Comparison of ENCODE assay signal across 22 cellular contexts in genomic region chr12:102379346-102379745, GRCh38.
DNase-seq lines count a peak whose midpoint lies in the region; ATAC-seq, FAIRE-seq and TF ChIP-seq lines count a peak whose summit lies in the region.
"Had no signal": no experiment of that assay in that cellular context is flagged by ENCODE, and none has a peak within 500 bp of the region (broad histone marks: within the 10 kb centered on the region; RNA-seq: fewer than 3 reads in every experiment).

No MANE protein-coding gene starts in this region.

- TF ChIP-seq RAD21 in GM12878 (IDR thresholded peaks at IDR 0.05; ENCODE audit: insufficient read depth, low read depth, low read length): no peak

- no peak overlapping the region for H2AFZ ChIP-seq in GM12878 (ENCODE audit: control insufficient read depth, low read depth, low read length)
- H2AFZ ChIP-seq: GM23248 had no signal

- H3K27ac ChIP-seq in GM12878 (ENCODE audit: control insufficient read depth, insufficient read depth): no peak overlapping the region
- H3K27ac ChIP-seq: 22Rv1, BLaER1, C4-2B, GM23248 had no signal

- CTCF ChIA-PET in activated CD8-positive, alpha-beta T cell treated with anti-CD3 and anti-CD28 coated beads for 36 hours (lab: Charles Lee): no interaction called here
- CTCF ChIA-PET in activated CD8-positive, alpha-beta T cell treated with anti-CD3 and anti-CD28 coated beads, Interleukin-2, amount 10 ng/mL, durations not matched to agents 7 days and 5 days (lab: Charles Lee): no interaction called here
- CTCF ChIA-PET in GM12878 (lab: Yijun Ruan, JAX): no interaction called here

- TF ChIP-seq CTCF in activated CD8-positive, alpha-beta T cell treated with anti-CD3 and anti-CD28 coated beads for 36 hours (IDR thresholded peaks at IDR 0.05): no peak
- no peak for TF ChIP-seq CTCF in GM12878 (IDR thresholded peaks at IDR 0.05 in 2 of 3, conservative IDR thresholded peaks at IDR 0.05 in 1 of 3; ENCODE audit: control insufficient read depth in 2 of 3, extremely low read depth in 1 of 3, insufficient read depth in 1 of 3, low read depth in 3 of 3, low read length in 3 of 3)
- no peak for TF ChIP-seq CTCF in omental fat pad (IDR thresholded peaks at IDR 0.05)

- H3K36me3 Mint-ChIP-seq in activated CD8-positive, alpha-beta T cell treated with anti-CD3 and anti-CD28 coated beads for 36 hours (ENCODE audit: low read depth): no peaks in the 10 kb centered on the region
- no peaks in the 10 kb centered on the region for H3K36me3 Mint-ChIP-seq in activated CD8-positive, alpha-beta T cell treated with anti-CD3 and anti-CD28 coated beads, Interleukin-2, amount 10 ng/mL, durations not matched to agents 7 days and 5 days (ENCODE audit: low read depth)
- H3K36me3 Mint-ChIP-seq: CD4-positive, CD25-positive, alpha-beta regulatory T cell; CD8-positive, alpha-beta T cell had no signal

- TF ChIP-seq EP300 in GM12878 (IDR thresholded peaks at IDR 0.05; ENCODE audit: borderline replicate concordance in 1 of 2, control insufficient read depth in 1 of 2, low read depth in 2 of 2, low read length in 2 of 2): no peak

- SMC1A ChIA-PET in GM12878 (lab: Charles Lee; ENCODE audit: uncharacterized antibody, unreplicated experiment): interaction anchor here (0.7 to 1.1 kb wide), 2 partner anchors 11 to 33 kb away, joined by 3 read pairs; no protein-coding TSS in a partner anchor

- H3K4me2 ChIP-seq in GM12878 (ENCODE audit: control insufficient read depth, insufficient read depth): no peak overlapping the region
- H3K4me2 ChIP-seq: BLaER1 had no signal

- no peak overlapping the region for H3K4me3 ChIP-seq in GM12878
- H3K4me3 ChIP-seq: BLaER1, GM23248 had no signal

- peak; percentile 9 for FAIRE-seq in GM12891 (lab: Jason Lieb, UNC)
- FAIRE-seq in GM12878 (lab: Jason Lieb, UNC): no peak
- FAIRE-seq: A204.1, G401.6, GM19239, H1 had no signal

- BruUV-seq in GM12878 (replicated peaks; lab: Mats Ljungman, UMichigan): no TSS peak

- peak; percentile 47 for ATAC-seq in activated CD8-positive, alpha-beta T cell treated with anti-CD3 and anti-CD28 coated beads for 36 hours
- ATAC-seq in activated CD8-positive, alpha-beta T cell treated with anti-CD3 and anti-CD28 coated beads, Interleukin-2, amount 10 ng/mL, durations not matched to agents 7 days and 5 days: no peak
- no peak for ATAC-seq in GM12878
- ATAC-seq in omental fat pad (ENCODE audit: low FRiP score): no peak
- ATAC-seq in GM18858 (IDR thresholded peaks at IDR 0.05; ENCODE audit: unreplicated experiment): no peak
- ATAC-seq: CD8-positive, alpha-beta T cell had no signal

- in situ Hi-C loops in GM12878 (cut with MboI): no loop called here

- intact Hi-C loops in activated CD8-positive, alpha-beta T cell treated with anti-CD3 and anti-CD28 coated beads for 36 hours (cut with micrococcal nuclease): loop anchor here (10.0 kb wide), 1 partner anchor 105 kb away; the partner anchor contains the start of gene IGF1
- intact Hi-C loops in GM12878 (cut with micrococcal nuclease; ENCODE audit: unreplicated experiment): no loop called here

- POLR2A ChIA-PET in activated CD8-positive, alpha-beta T cell treated with anti-CD3 and anti-CD28 coated beads for 36 hours (lab: Charles Lee): no interaction called here
- POLR2A ChIA-PET in activated CD8-positive, alpha-beta T cell treated with anti-CD3 and anti-CD28 coated beads, Interleukin-2, amount 10 ng/mL, durations not matched to agents 7 days and 5 days (lab: Charles Lee): no interaction called here
- POLR2A ChIA-PET in GM12878 (lab: Charles Lee): no interaction called here

- peaks cover 2% of the 10 kb centered on the region for H3K9me3 Mint-ChIP-seq in activated CD8-positive, alpha-beta T cell treated with anti-CD3 and anti-CD28 coated beads for 36 hours
- H3K9me3 Mint-ChIP-seq in activated CD8-positive, alpha-beta T cell treated with anti-CD3 and anti-CD28 coated beads, Interleukin-2, amount 10 ng/mL, durations not matched to agents 7 days and 5 days (ENCODE audit: insufficient read depth): no peaks in the 10 kb centered on the region

- no peak overlapping the region for H3K4me3 Mint-ChIP-seq in activated CD8-positive, alpha-beta T cell treated with anti-CD3 and anti-CD28 coated beads for 36 hours
- no peak overlapping the region for H3K4me3 Mint-ChIP-seq in activated CD8-positive, alpha-beta T cell treated with anti-CD3 and anti-CD28 coated beads, Interleukin-2, amount 10 ng/mL, durations not matched to agents 7 days and 5 days
- H3K4me3 Mint-ChIP-seq: B cell; CD4-positive, CD25-positive, alpha-beta regulatory T cell; CD8-positive, alpha-beta T cell had no signal

- peaks cover 4% of the 10 kb centered on the region for H3K4me1 Mint-ChIP-seq in activated CD8-positive, alpha-beta T cell treated with anti-CD3 and anti-CD28 coated beads for 36 hours (ENCODE audit: low read depth)
- peaks cover 3% of the 10 kb centered on the region for H3K4me1 Mint-ChIP-seq in activated CD8-positive, alpha-beta T cell treated with anti-CD3 and anti-CD28 coated beads, Interleukin-2, amount 10 ng/mL, durations not matched to agents 7 days and 5 days (ENCODE audit: low read depth)
- H3K4me1 Mint-ChIP-seq: B cell; CD4-positive, CD25-positive, alpha-beta regulatory T cell had no signal

- TF ChIP-seq POLR2A in GM12891 (IDR thresholded peaks at IDR 0.05; ENCODE audit: low read depth, low read length): no peak
- TF ChIP-seq POLR2A in GM12878 (IDR thresholded peaks at IDR 0.05; ENCODE audit: low read depth, low read length): no peak

- no peak overlapping the region for H3K27ac Mint-ChIP-seq in activated CD8-positive, alpha-beta T cell treated with anti-CD3 and anti-CD28 coated beads for 36 hours
- no peak overlapping the region for H3K27ac Mint-ChIP-seq in activated CD8-positive, alpha-beta T cell treated with anti-CD3 and anti-CD28 coated beads, Interleukin-2, amount 10 ng/mL, durations not matched to agents 7 days and 5 days
- H3K27ac Mint-ChIP-seq: B cell; CD4-positive, CD25-positive, alpha-beta regulatory T cell; CD8-positive, alpha-beta T cell had no signal

- H3K27me3 ChIP-seq in GM12878 (replicated peaks in 1 of 2; ENCODE audit: control insufficient read depth in 2 of 2, insufficient read depth in 2 of 2, low read length in 1 of 2): no peaks in the 10 kb centered on the region
- H3K27me3 ChIP-seq: BLaER1 had no signal

- H3K79me2 ChIP-seq in GM12878 (ENCODE audit: control insufficient read depth, insufficient read depth, low read length): no peaks in the 10 kb centered on the region

- H4K20me1 ChIP-seq in GM12878 (ENCODE audit: control insufficient read depth, insufficient read depth): no peaks in the 10 kb centered on the region
- H4K20me1 ChIP-seq: BLaER1 had no signal

- no peak overlapping the region for H3K9ac ChIP-seq in GM12878 (ENCODE audit: control insufficient read depth, insufficient read depth, low read length)
- H3K9ac ChIP-seq: BLaER1, GM23248 had no signal

- RAD21 ChIA-PET in GM12878 (lab: Charles Lee; ENCODE audit: unreplicated experiment): interaction anchor here (0.9 kb wide), 1 partner anchor 26 kb away, joined by 3 read pairs; no protein-coding TSS in a partner anchor

- no peaks in the 10 kb centered on the region for H3K36me3 ChIP-seq in GM12878 (ENCODE audit: control insufficient read depth in 2 of 2, insufficient read depth in 2 of 2, low read length in 1 of 2)
- H3K36me3 ChIP-seq: BLaER1 had no signal

- no peaks in the 10 kb centered on the region for H3K4me1 ChIP-seq in GM12878 (ENCODE audit: control insufficient read depth, insufficient read depth, low read length)
- H3K4me1 ChIP-seq: Caco-2 had no signal

- DNase-seq in activated CD8-positive, alpha-beta T cell treated with anti-CD3 and anti-CD28 coated beads for 36 hours: no peak
- no peak for DNase-seq in activated CD8-positive, alpha-beta T cell treated with anti-CD3 and anti-CD28 coated beads, Interleukin-2, amount 10 ng/mL, durations not matched to agents 7 days and 5 days
- DNase-seq in GM12891 (ENCODE audit: insufficient read length, low spot score) (no peak), GM12878 (ENCODE audit: low read depth, low spot score) (no peak), omental fat pad (ENCODE audit: low spot score) (no peak)
- DNase-seq: Caco-2; CD4-positive, CD25-positive, alpha-beta regulatory T cell; CD8-positive, alpha-beta T cell; DMS153; DND-41; GM23248; H7; HCEC 1CT had no signal

- no peaks in the 10 kb centered on the region for H3K9me3 ChIP-seq in GM12878 (replicated peaks; ENCODE audit: control insufficient read depth, insufficient read depth, low read length)

- H3K27me3 Mint-ChIP-seq in activated CD8-positive, alpha-beta T cell treated with anti-CD3 and anti-CD28 coated beads for 36 hours: peaks cover 8% of the 10 kb centered on the region
- peaks cover 8% of the 10 kb centered on the region for H3K27me3 Mint-ChIP-seq in activated CD8-positive, alpha-beta T cell treated with anti-CD3 and anti-CD28 coated beads, Interleukin-2, amount 10 ng/mL, durations not matched to agents 7 days and 5 days (ENCODE audit: low read depth)

TF ChIP-seq in GM12891, 5 proteins besides CTCF, POLR2A, EP300 and RAD21:
- no peak for TF ChIP-seq PAX5 (IDR thresholded peaks at IDR 0.05; ENCODE audit: insufficient read depth, low read length, severe bottlenecking)
- TF ChIP-seq TAF1 (IDR thresholded peaks at IDR 0.05; ENCODE audit: low read depth, low read length): no peak
- TF ChIP-seq POLR2AphosphoS5 (IDR thresholded peaks at IDR 0.05; ENCODE audit: low read depth, low read length): no peak
- TF ChIP-seq POU2F2 (IDR thresholded peaks at IDR 0.05; ENCODE audit: low read depth, low read length): no peak
- no peak for TF ChIP-seq SPI1 (IDR thresholded peaks at IDR 0.05; ENCODE audit: low read depth, low read length)
TF ChIP-seq in GM12891: peak in this region for 0.

TF ChIP-seq in GM12878, 131 proteins besides CTCF, POLR2A, EP300 and RAD21:
- TF ChIP-seq NR2F1 (conservative IDR thresholded peaks at IDR 0.05): peak; percentile 68
- TF ChIP-seq TCF3 (IDR thresholded peaks at IDR 0.05; ENCODE audit: borderline replicate concordance, insufficient read depth, low read depth, low read length): no peak
